11 cellular contexts compared by ENCODE assay signal in the genomic region with DNA sequence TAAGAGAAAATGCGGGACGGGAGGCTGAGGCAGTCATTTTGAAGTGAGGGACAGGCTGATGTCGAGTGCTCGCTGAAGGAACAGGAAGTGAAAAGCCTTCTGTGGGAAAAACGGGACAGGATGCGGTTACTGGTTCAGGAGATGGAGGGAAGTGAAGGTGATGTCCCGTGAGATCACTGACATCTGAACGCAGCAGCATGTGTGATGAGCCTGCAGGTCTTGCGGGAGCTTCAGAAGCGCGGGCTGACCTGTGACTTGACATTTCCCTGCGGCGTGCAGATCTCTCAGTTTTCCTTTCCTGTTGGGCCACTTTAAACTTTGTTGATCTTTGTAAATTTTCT.
DNase-seq lines count a peak whose midpoint lies in the region; ATAC-seq and TF ChIP-seq lines count a peak whose summit lies in the region.
"Had no signal": no experiment of that assay in that cellular context is flagged by ENCODE, and none has a peak within 500 bp of the region (broad histone marks: within the 10 kb centered on the region; RNA-seq: fewer than 3 reads in every experiment).

No MANE protein-coding gene starts in this region.

- no peaks in the 10 kb centered on the region for H3K4me1 ChIP-seq in A673 (ENCODE audit: insufficient read depth, low read length, poor library complexity, severe bottlenecking)
- H3K4me1 ChIP-seq: upper lobe of left lung had no signal

- in situ Hi-C loops in brain microvascular endothelial cell (cut with HindIII; ENCODE audit: low pct_ligation_motif_present, low sequenced_read_pairs), result no loop called here

- no peaks in the 10 kb centered on the region for H3K27me3 ChIP-seq in A673 (replicated peaks; ENCODE audit: insufficient read depth, low read depth, low read length, poor library complexity)
- no peaks in the 10 kb centered on the region for H3K27me3 ChIP-seq in brain microvascular endothelial cell (replicated peaks)
- H3K27me3 ChIP-seq: upper lobe of left lung had no signal

- intact Hi-C loops in A673 (cut with micrococcal nuclease; ENCODE audit: unreplicated experiment), result no loop called here

- TF ChIP-seq CTCF in GM12864 (IDR thresholded peaks at IDR 0.05; ENCODE audit: low read depth, low read length, missing control alignments) (no peak), A673 (conservative IDR thresholded peaks at IDR 0.05; ENCODE audit: low read depth, low read length) (no peak), brain microvascular endothelial cell (IDR thresholded peaks at IDR 0.05; ENCODE audit: low read depth, low read length, missing control alignments) (no peak)

- no peak overlapping the region for H3K27ac ChIP-seq in A673 (ENCODE audit: low read depth, low read length, poor library complexity, severe bottlenecking)
- H3K27ac ChIP-seq in brain microvascular endothelial cell, result no peak overlapping the region
- H3K27ac ChIP-seq: upper lobe of left lung had no signal

- H3K4me3 Mint-ChIP-seq in activated CD4-positive, alpha-beta memory T cell treated with anti-CD3 and anti-CD28 coated beads, Interleukin-2, amount 10 ng/mL, durations not matched to agents 7 days and 5 days, result peak overlapping the region; percentile 1
- peak overlapping the region; percentile 51 to 92 (median 83) for H3K4me3 Mint-ChIP-seq in naive thymus-derived CD8-positive, alpha-beta T cell
- H3K4me3 Mint-ChIP-seq: mesothelial cell of epicardium had no signal

- no TSS peak for BruUV-seq in A673 (replicated peaks; lab: Mats Ljungman, UMichigan)

- peak; percentile 60 for DNase-seq in GM12864 (ENCODE audit: low read depth)
- DNase-seq in activated CD4-positive, alpha-beta memory T cell treated with anti-CD3 and anti-CD28 coated beads, Interleukin-2, amount 10 ng/mL, durations not matched to agents 7 days and 5 days, result peak; percentile 60
- peak in 4 of 10 donors; percentile 16 to 35 (median 24) for DNase-seq in naive thymus-derived CD8-positive, alpha-beta T cell
- no peak for DNase-seq in NCI-H69 (lab: John Stamatoyannopoulos, UW)
- no peak for DNase-seq in A673 (ENCODE audit: low spot score)
- DNase-seq in brain microvascular endothelial cell, result no peak
- DNase-seq: T-helper 9 cell had no signal

- peaks cover 25% of the 10 kb centered on the region for H3K4me1 Mint-ChIP-seq in activated CD4-positive, alpha-beta memory T cell treated with anti-CD3 and anti-CD28 coated beads, Interleukin-2, amount 10 ng/mL, durations not matched to agents 7 days and 5 days
- H3K4me1 Mint-ChIP-seq in naive thymus-derived CD8-positive, alpha-beta T cell, result peaks cover 12 to 53% (median 41%) of the 10 kb centered on the region in 4 donors
- H3K4me1 Mint-ChIP-seq: mesothelial cell of epicardium had no signal

- peaks cover 60% of the 10 kb centered on the region for H3K36me3 ChIP-seq in A673 (ENCODE audit: insufficient read depth, low read length, poor library complexity, severe bottlenecking)
- peaks cover 29% of the 10 kb centered on the region for H3K36me3 ChIP-seq in brain microvascular endothelial cell (replicated peaks)

- no peaks in the 10 kb centered on the region for H3K9me3 Mint-ChIP-seq in activated CD4-positive, alpha-beta memory T cell treated with anti-CD3 and anti-CD28 coated beads, Interleukin-2, amount 10 ng/mL, durations not matched to agents 7 days and 5 days
- H3K9me3 Mint-ChIP-seq in naive thymus-derived CD8-positive, alpha-beta T cell, result no peaks in the 10 kb centered on the region
- H3K9me3 Mint-ChIP-seq: mesothelial cell of epicardium had no signal

- no peaks in the 10 kb centered on the region for H3K9me3 ChIP-seq in A673 (ENCODE audit: low read depth, low read length, poor library complexity, severe bottlenecking)
- H3K9me3 ChIP-seq: upper lobe of left lung had no signal

- H3K27me3 Mint-ChIP-seq in activated CD4-positive, alpha-beta memory T cell treated with anti-CD3 and anti-CD28 coated beads, Interleukin-2, amount 10 ng/mL, durations not matched to agents 7 days and 5 days, result no peaks in the 10 kb centered on the region
- H3K27me3 Mint-ChIP-seq in naive thymus-derived CD8-positive, alpha-beta T cell, result no peaks in the 10 kb centered on the region

- CTCF ChIA-PET in activated CD4-positive, alpha-beta memory T cell treated with anti-CD3 and anti-CD28 coated beads, Interleukin-2, amount 10 ng/mL, durations not matched to agents 7 days and 5 days (lab: Charles Lee), result interaction anchor here (1.8 kb wide), 1 partner anchor 348 kb away, joined by 4 read pairs; no protein-coding TSS in a partner anchor
- CTCF ChIA-PET in A673 (lab: Charles Lee), result no interaction called here

- H3K4me3 ChIP-seq in GM12864 (ENCODE audit: low read depth, low read length) (no peak overlapping the region), A673 (ENCODE audit: low read depth, low read length, poor library complexity, severe bottlenecking) (no peak overlapping the region), brain microvascular endothelial cell (ENCODE audit: low read depth, low read length) (no peak overlapping the region)
- H3K4me3 ChIP-seq: upper lobe of left lung had no signal

- peak overlapping the region; percentile 41 for H3K27ac Mint-ChIP-seq in activated CD4-positive, alpha-beta memory T cell treated with anti-CD3 and anti-CD28 coated beads, Interleukin-2, amount 10 ng/mL, durations not matched to agents 7 days and 5 days
- H3K27ac Mint-ChIP-seq in naive thymus-derived CD8-positive, alpha-beta T cell, result peak overlapping the region; percentile 76 to 97 (median 90)
- H3K27ac Mint-ChIP-seq: mesothelial cell of epicardium had no signal

- ATAC-seq in HG03432 (IDR thresholded peaks at IDR 0.05; ENCODE audit: unreplicated experiment), result peak; percentile 33
- ATAC-seq in naive thymus-derived CD8-positive, alpha-beta T cell, result peak; percentile 43 to 73
- ATAC-seq in HG02798 (IDR thresholded peaks at IDR 0.05; ENCODE audit: poor library complexity, unreplicated experiment), result no peak

- H3K36me3 Mint-ChIP-seq in activated CD4-positive, alpha-beta memory T cell treated with anti-CD3 and anti-CD28 coated beads, Interleukin-2, amount 10 ng/mL, durations not matched to agents 7 days and 5 days (ENCODE audit: low read depth), result peaks cover 38% of the 10 kb centered on the region
- peaks cover 0 to 67% (median 13%) of the 10 kb centered on the region in 3 donors for H3K36me3 Mint-ChIP-seq in naive thymus-derived CD8-positive, alpha-beta T cell

- POLR2A ChIA-PET in activated CD4-positive, alpha-beta memory T cell treated with anti-CD3 and anti-CD28 coated beads, Interleukin-2, amount 10 ng/mL, durations not matched to agents 7 days and 5 days (lab: Charles Lee), result interaction anchor here (0.8 kb wide), 1 partner anchor 19 kb away, joined by 3 read pairs; no protein-coding TSS in a partner anchor
- POLR2A ChIA-PET in naive thymus-derived CD8-positive, alpha-beta T cell (lab: Charles Lee), result no interaction called here
- POLR2A ChIA-PET in A673 (lab: Charles Lee; ENCODE audit: low non-redundant PET), result no interaction called here

Comparison
In these comparisons a context has a peak if more than half of its experiments do, and no peak if none do; other contexts are left out.
1. DNase-seq: peak in GM12864 (single experiment) and activated CD4-positive, alpha-beta memory T cell treated with anti-CD3 and anti-CD28 coated beads, Interleukin-2, amount 10 ng/mL, durations not matched to agents 7 days and 5 days (single experiment); none in NCI-H69 (single experiment), A673 (single experiment) and brain microvascular endothelial cell (single experiment).